ENCODE assay signal across 10 cellular contexts in genomic region chr4:41143721-41144379, GRCh38.
DNase-seq lines count a peak whose midpoint lies in the region; ATAC-seq, FAIRE-seq and TF ChIP-seq lines count a peak whose summit lies in the region.
"Had no signal": no experiment of that assay in that cellular context is flagged by ENCODE, and none has a peak within 500 bp of the region (broad histone marks: within the 10 kb centered on the region; RNA-seq: fewer than 3 reads in every experiment).

No MANE protein-coding gene starts in this region.

- ATAC-seq in GM23338 (no peak), left ventricle myocardium superior (peak; percentile 38), GM18858 (IDR thresholded peaks at IDR 0.05; ENCODE audit: unreplicated experiment) (no peak), GM18505 (IDR thresholded peaks at IDR 0.05; ENCODE audit: unreplicated experiment) (no peak)
- ATAC-seq: CD8-positive, alpha-beta T cell had no signal

- H3K4me3 ChIP-seq in GM23338 (no peak overlapping the region), brain microvascular endothelial cell (ENCODE audit: low read depth, low read length) (peak overlapping the region; percentile 6), skeletal muscle cell (ENCODE audit: low read depth, low read length) (peak overlapping the region; percentile 1)

- H3K9me2 ChIP-seq in GM23338 (ENCODE audit: insufficient read depth) = no peaks in the 10 kb centered on the region

- no peak overlapping the region for H3K4me2 ChIP-seq in GM23338

- no peak overlapping the region for H3K4me3 Mint-ChIP-seq in GM23338
- H3K4me3 Mint-ChIP-seq: CD8-positive, alpha-beta T cell had no signal

- no peaks in the 10 kb centered on the region for H3K36me3 ChIP-seq in GM23338 (ENCODE audit: insufficient read depth)
- H3K36me3 ChIP-seq in brain microvascular endothelial cell (replicated peaks) = peaks cover 27% of the 10 kb centered on the region

- DNase-seq in GM23338 (ENCODE audit: low spot score) (no peak), brain microvascular endothelial cell (no peak), left ventricle myocardium superior (no peak), skeletal muscle cell (ENCODE audit: low read depth) (no peak), erythroblast (lab: John Stamatoyannopoulos, UW) (no peak), GM12891 (ENCODE audit: insufficient read length, low spot score) (no peak)
- DNase-seq: CD8-positive, alpha-beta T cell had no signal

- H3K27ac ChIP-seq in GM23338 (ENCODE audit: low read depth) (no peak overlapping the region), brain microvascular endothelial cell (peak overlapping the region; percentile 92)

- peaks cover 32% of the 10 kb centered on the region for H3K4me1 ChIP-seq in GM23338 (ENCODE audit: insufficient read depth)

- H4K20me1 ChIP-seq in GM23338 (replicated peaks; ENCODE audit: insufficient read depth) = no peaks in the 10 kb centered on the region

- H3K9me3 Mint-ChIP-seq in GM23338 = no peaks in the 10 kb centered on the region
- H3K9me3 Mint-ChIP-seq: CD8-positive, alpha-beta T cell had no signal

- peaks cover 37% of the 10 kb centered on the region for H3K4me1 Mint-ChIP-seq in GM23338

- H3K27me3 Mint-ChIP-seq in GM23338 (ENCODE audit: insufficient read depth, low read depth, poor library complexity) = no peaks in the 10 kb centered on the region

- intact Hi-C loops in left ventricle myocardium superior (cut with micrococcal nuclease) = no loop called here

- H3K79me2 ChIP-seq in GM23338 (replicated peaks; ENCODE audit: insufficient read depth) = peaks cover 37% of the 10 kb centered on the region

- H2AFZ ChIP-seq in GM23338 = no peak overlapping the region

- no peaks in the 10 kb centered on the region for H3F3A ChIP-seq in GM23338 (replicated peaks; ENCODE audit: low read depth)

- in situ Hi-C loops in brain microvascular endothelial cell (cut with HindIII; ENCODE audit: low pct_ligation_motif_present, low sequenced_read_pairs) = no loop called here

- TF ChIP-seq CTCF in GM23338 (conservative IDR thresholded peaks at IDR 0.05; ENCODE audit: low read depth in 2 of 2) = no peak
- TF ChIP-seq CTCF in brain microvascular endothelial cell (IDR thresholded peaks at IDR 0.05; ENCODE audit: low read depth, low read length, missing control alignments) = no peak

- H3K27me3 ChIP-seq in GM23338 (ENCODE audit: insufficient read depth) (no peaks in the 10 kb centered on the region), brain microvascular endothelial cell (replicated peaks) (no peaks in the 10 kb centered on the region)

- peaks cover 12% of the 10 kb centered on the region for H3K36me3 Mint-ChIP-seq in GM23338 (ENCODE audit: low read depth)
- H3K36me3 Mint-ChIP-seq: CD8-positive, alpha-beta T cell had no signal

- TF ChIP-seq POLR2A in erythroblast (IDR thresholded peaks at IDR 0.05; ENCODE audit: low read length) = no peak
- TF ChIP-seq POLR2A in GM12891 (IDR thresholded peaks at IDR 0.05; ENCODE audit: low read depth, low read length) = no peak
- TF ChIP-seq POLR2A in GM18505 (IDR thresholded peaks at IDR 0.05; ENCODE audit: borderline replicate concordance, extremely low read depth, insufficient read depth, insufficient read length) = no peak

- peak overlapping the region; percentile 94; the same call in 1 of the 2 replicates for H3K27ac Mint-ChIP-seq in GM23338
- H3K27ac Mint-ChIP-seq: CD8-positive, alpha-beta T cell had no signal

- FAIRE-seq in GM12891 (lab: Jason Lieb, UNC) = no peak
- FAIRE-seq: GM18507 had no signal

TF ChIP-seq in GM23338, 12 proteins besides CTCF, POLR2A, EP300 and RAD21 (continues in another document):
- TF ChIP-seq NANOG (IDR thresholded peaks at IDR 0.05; ENCODE audit: borderline replicate concordance) = no peak
- no peak for TF ChIP-seq EZH2phosphoT487 (IDR thresholded peaks at IDR 0.05; ENCODE audit: unreplicated experiment)
- TF ChIP-seq POLR2AphosphoS5 (IDR thresholded peaks at IDR 0.05; ENCODE audit: low read depth) = no peak
- no peak for TF ChIP-seq STAT1 (IDR thresholded peaks at IDR 0.05; ENCODE audit: unreplicated experiment)
- no peak for TF ChIP-seq REST (IDR thresholded peaks at IDR 0.05; ENCODE audit: unreplicated experiment)
- no peak for TF ChIP-seq ETS1 (IDR thresholded peaks at IDR 0.05)
- no peak for TF ChIP-seq CREB1 (CRISPR knock-in tag; IDR thresholded peaks at IDR 0.05; ENCODE audit: low read depth)
- TF ChIP-seq JUNB (IDR thresholded peaks at IDR 0.05; ENCODE audit: unreplicated experiment) = no peak
- no peak for TF ChIP-seq ZNF114 (CRISPR knock-in tag; IDR thresholded peaks at IDR 0.05)

TF ChIP-seq in GM12891, 5 proteins besides CTCF, POLR2A, EP300 and RAD21:
- TF ChIP-seq POU2F2 (IDR thresholded peaks at IDR 0.05; ENCODE audit: low read depth, low read length) (no peak), SPI1 (IDR thresholded peaks at IDR 0.05; ENCODE audit: low read depth, low read length) (no peak), PAX5 (IDR thresholded peaks at IDR 0.05; ENCODE audit: insufficient read depth, low read length, severe bottlenecking) (no peak), TAF1 (IDR thresholded peaks at IDR 0.05; ENCODE audit: low read depth, low read length) (no peak), POLR2AphosphoS5 (IDR thresholded peaks at IDR 0.05; ENCODE audit: low read depth, low read length) (no peak)
